8 cellular contexts compared by ENCODE assay signal in genomic region chr4:184453402-184454160, GRCh38. TPM values are rescaled to one million over a fixed set of nuclear protein-coding genes. Genes with fewer than 3 reads are reported as not detected.
DNase-seq lines count a peak whose midpoint lies in the region; ATAC-seq and TF ChIP-seq lines count a peak whose summit lies in the region.

No MANE protein-coding gene starts in this region.

- POLR2A ChIA-PET in CD4-positive, alpha-beta memory T cell (lab: Charles Lee; ENCODE audit: partially characterized antibody) = interaction anchor here (0.8 to 1.8 kb wide), 7 partner anchors 19 to 189 kb away, joined by 3 to 19 read pairs (median 4); partner anchors contain the start of gene IRF2

- H3K27me3 ChIP-seq in CD4-positive, alpha-beta memory T cell (ENCODE audit: insufficient read depth, low read length) = no peaks in the 10 kb centered on the region

- no peak overlapping the region for H3K4me3 ChIP-seq in CD4-positive, alpha-beta memory T cell (ENCODE audit: low read length in 2 of 2)
- peak overlapping the region; percentile 37 for H3K4me3 ChIP-seq in coronary artery

- H3K36me3 ChIP-seq in CD4-positive, alpha-beta memory T cell (ENCODE audit: insufficient read depth, low read length) = peaks cover 3% of the 10 kb centered on the region

- CTCF ChIA-PET in CD4-positive, alpha-beta memory T cell (lab: Charles Lee; ENCODE audit: partially characterized antibody) = interaction anchor here (1.4 kb wide), 1 partner anchor 26 kb away, joined by 3 read pairs; no protein-coding TSS in a partner anchor

- peaks cover 56 to 90% (median 72%) of the 10 kb centered on the region in 4 donors for H3K4me1 Mint-ChIP-seq in CD4-positive, alpha-beta memory T cell
- peaks cover 45% of the 10 kb centered on the region for H3K4me1 Mint-ChIP-seq in T-helper 2 cell treated with Interferon-gamma antibody and Interleukin-4, amounts not matched to agents 5 μg/mL and 100 μg/mL, for 36 hours (ENCODE audit: low read depth)
- H3K4me1 Mint-ChIP-seq in mesothelial cell of epicardium = peaks cover 22% of the 10 kb centered on the region

- no peaks in the 10 kb centered on the region for H3K27me3 Mint-ChIP-seq in CD4-positive, alpha-beta memory T cell
- H3K27me3 Mint-ChIP-seq in T-helper 2 cell treated with Interferon-gamma antibody and Interleukin-4, amounts not matched to agents 5 μg/mL and 100 μg/mL, for 36 hours (ENCODE audit: low read depth) = no peaks in the 10 kb centered on the region
- no peaks in the 10 kb centered on the region for H3K27me3 Mint-ChIP-seq in mesothelial cell of epicardium (ENCODE audit: low read depth)

- H3K27ac ChIP-seq in CD4-positive, alpha-beta memory T cell (ENCODE audit: low read depth, low read length) = peak overlapping the region; percentile 44
- H3K27ac ChIP-seq in coronary artery = peak overlapping the region; percentile 22 to 72

- H3K9me3 Mint-ChIP-seq in CD4-positive, alpha-beta memory T cell = no peaks in the 10 kb centered on the region
- no peaks in the 10 kb centered on the region for H3K9me3 Mint-ChIP-seq in T-helper 2 cell treated with Interferon-gamma antibody and Interleukin-4, amounts not matched to agents 5 μg/mL and 100 μg/mL, for 36 hours
- H3K9me3 Mint-ChIP-seq in mesothelial cell of epicardium = no peaks in the 10 kb centered on the region

- ATAC-seq in GM19455 (IDR thresholded peaks at IDR 0.05; ENCODE audit: unreplicated experiment) (peak; percentile 58), HG03442 (IDR thresholded peaks at IDR 0.05; ENCODE audit: unreplicated experiment) (peak; percentile 64)

- DNase-seq in CD4-positive, alpha-beta memory T cell = peak; percentile 42 to 82 (median 56)
- peak; percentile 30 for DNase-seq in T-helper 2 cell treated with Interferon-gamma antibody and Interleukin-4, amounts not matched to agents 5 μg/mL and 100 μg/mL, for 36 hours (ENCODE audit: low spot score)
- DNase-seq in coronary artery (ENCODE audit: low spot score) (peak; percentile 45), mesothelial cell of epicardium (ENCODE audit: low spot score in 2 of 2, unreplicated experiment in 2 of 2) (no peak), NCI-H345 (lab: John Stamatoyannopoulos, UW) (no peak), mesenteric fat pad (ENCODE audit: low spot score) (no peak)

- H3K27ac Mint-ChIP-seq in CD4-positive, alpha-beta memory T cell = peak overlapping the region; percentile 79 to 96 (median 88)
- H3K27ac Mint-ChIP-seq in T-helper 2 cell treated with Interferon-gamma antibody and Interleukin-4, amounts not matched to agents 5 μg/mL and 100 μg/mL, for 36 hours = peak overlapping the region; percentile 73
- H3K27ac Mint-ChIP-seq in mesothelial cell of epicardium = peak overlapping the region; percentile 82

- H3K4me1 ChIP-seq in CD4-positive, alpha-beta memory T cell (ENCODE audit: insufficient read depth, low read length) = peaks cover 74% of the 10 kb centered on the region

- peak overlapping the region in 7 of 8 donors; percentile 42 to 84 (median 71) for H3K4me3 Mint-ChIP-seq in CD4-positive, alpha-beta memory T cell
- H3K4me3 Mint-ChIP-seq in T-helper 2 cell treated with Interferon-gamma antibody and Interleukin-4, amounts not matched to agents 5 μg/mL and 100 μg/mL, for 36 hours = peak overlapping the region; percentile 31
- no peak overlapping the region for H3K4me3 Mint-ChIP-seq in mesothelial cell of epicardium

- intact Hi-C loops in CD4-positive, alpha-beta memory T cell (cut with micrococcal nuclease) = loop anchor here (1.0 to 2.0 kb wide), 3 partner anchors 21 to 143 kb away; partner anchors contain the start of gene IRF2

- no peaks in the 10 kb centered on the region for H3K9me3 ChIP-seq in CD4-positive, alpha-beta memory T cell (ENCODE audit: control insufficient read depth in 1 of 2, low read length in 2 of 2)

- H3K36me3 Mint-ChIP-seq in CD4-positive, alpha-beta memory T cell = peaks cover 12 to 40% of the 10 kb centered on the region in 2 donors
- H3K36me3 Mint-ChIP-seq in T-helper 2 cell treated with Interferon-gamma antibody and Interleukin-4, amounts not matched to agents 5 μg/mL and 100 μg/mL, for 36 hours (ENCODE audit: low read depth) = peaks cover 43% of the 10 kb centered on the region
- peaks cover 6% of the 10 kb centered on the region for H3K36me3 Mint-ChIP-seq in mesothelial cell of epicardium

- TF ChIP-seq CTCF in coronary artery (IDR thresholded peaks at IDR 0.05) = no peak
- TF ChIP-seq CTCF in mesothelial cell of epicardium (IDR thresholded peaks at IDR 0.05; ENCODE audit: unreplicated experiment) = no peak

RNA-seq across cellular contexts. Expression of gene IRF2, which starts 20.8 kb away (rescaled TPM):
- 10 to 100 TPM; 66.7 to 70.4 TPM for total RNA-seq in CD4-positive, alpha-beta memory T cell
- 10 to 100 TPM; 72.6 to 87.2 TPM for polyA plus RNA-seq in CD4-positive, alpha-beta memory T cell
- total RNA-seq in mesothelial cell of epicardium (15.8 to 18.1 TPM (median 16.7 TPM) in 3 replicates), mesenteric fat pad (35.3 TPM)

Comparison
In these comparisons a context has a peak if more than half of its experiments do, and no peak if none do; other contexts are left out.
1. DNase-seq: peak in CD4-positive, alpha-beta memory T cell (5 of 5), T-helper 2 cell treated with Interferon-gamma antibody and Interleukin-4, amounts not matched to agents 5 μg/mL and 100 μg/mL, for 36 hours (single experiment) and coronary artery (single experiment); none in mesothelial cell of epicardium (0 of 2), NCI-H345 (single experiment) and mesenteric fat pad (single experiment).
2. Peak in every context shown above with its lines, with median percentiles within 50 percentile points of each other: H3K27ac Mint-ChIP-seq.